8 cellular contexts compared by ENCODE assay signal in genomic region chr5:155616779-155617392, GRCh38.
DNase-seq lines count a peak whose midpoint lies in the region; ATAC-seq and TF ChIP-seq lines count a peak whose summit lies in the region.

No MANE protein-coding gene starts in this region.

- TF ChIP-seq CTCF in spleen (IDR thresholded peaks at IDR 0.05 in 8 of 11, conservative IDR thresholded peaks at IDR 0.05 in 3 of 11) = peak in 8 of 11 experiments; percentile 17 to 54 (median 36)

- no peak for TF ChIP-seq POLR2A in spleen (IDR thresholded peaks at IDR 0.05)

- peaks cover 39% of the 10 kb centered on the region for H3K27me3 Mint-ChIP-seq in activated T-cell treated with anti-CD3 and anti-CD28 coated beads, Interleukin-2, amount 50 U/mL, for 24 hours

- H3K4me1 ChIP-seq in spleen = no peaks in the 10 kb centered on the region

- H3K9me3 Mint-ChIP-seq in activated T-cell treated with anti-CD3 and anti-CD28 coated beads, Interleukin-2, amount 50 U/mL, for 24 hours = no peaks in the 10 kb centered on the region

- no peak overlapping the region for H3K27ac ChIP-seq in spleen

- DNase-seq in NCI-H1436 (lab: John Stamatoyannopoulos, UW) (peak; percentile 7), NCI-H1436 treated with DMSO at 0.1 percent for 48 hours (lab: John Stamatoyannopoulos, UW) (no peak), H7 (peak; percentile 68), NCI-H1694 treated with DMSO at 0.1 percent for 48 hours (lab: John Stamatoyannopoulos, UW) (peak; percentile 38), Right ventricle myocardium superior (peak; percentile 37), spleen (no peak), occipital lobe (lab: John Stamatoyannopoulos, UW) (no peak)
- DNase-seq in activated T-cell treated with anti-CD3 and anti-CD28 coated beads, Interleukin-2, amount 50 U/mL, for 24 hours = peak; percentile 61

- H3K36me3 ChIP-seq in H7 (replicated peaks; ENCODE audit: control insufficient read depth, insufficient read depth, low read length) (no peaks in the 10 kb centered on the region), spleen (no peaks in the 10 kb centered on the region)

- H3K27me3 ChIP-seq in H7 (ENCODE audit: control insufficient read depth, insufficient read depth, low read length) = no peaks in the 10 kb centered on the region
- peaks cover 0 to 18% (median 0%) of the 10 kb centered on the region in 7 donors for H3K27me3 ChIP-seq in spleen (replicated peaks in 1 of 7)

- 48 to 68% (median 56%) methylated on average over 4 of the region's 4 CpGs for WGBS in spleen, 5 donors

- H3K4me3 ChIP-seq in H7 (ENCODE audit: insufficient read depth, low read depth, low read length) = no peak overlapping the region
- no peak overlapping the region for H3K4me3 ChIP-seq in spleen

- H3K9me3 ChIP-seq in spleen = no peaks in the 10 kb centered on the region

- H3K36me3 Mint-ChIP-seq in activated T-cell treated with anti-CD3 and anti-CD28 coated beads, Interleukin-2, amount 50 U/mL, for 24 hours (ENCODE audit: low read depth) = no peaks in the 10 kb centered on the region

- H3K27ac Mint-ChIP-seq in activated T-cell treated with anti-CD3 and anti-CD28 coated beads, Interleukin-2, amount 50 U/mL, for 24 hours = no peak overlapping the region

- intact Hi-C loops in Right ventricle myocardium superior (cut with DNase I) = no loop called here
- intact Hi-C loops in spleen (cut with DNase I; ENCODE audit: low total_unique reads) = no loop called here

- peak; percentile 68 for ATAC-seq in Right ventricle myocardium superior (ENCODE audit: poor library complexity)

- H3K4me3 Mint-ChIP-seq in activated T-cell treated with anti-CD3 and anti-CD28 coated beads, Interleukin-2, amount 50 U/mL, for 24 hours = no peak overlapping the region

- H3K4me1 Mint-ChIP-seq in activated T-cell treated with anti-CD3 and anti-CD28 coated beads, Interleukin-2, amount 50 U/mL, for 24 hours (ENCODE audit: low read depth) = no peaks in the 10 kb centered on the region

Comparison
In these comparisons a context has a peak if more than half of its experiments do, and no peak if none do; other contexts are left out.
1. DNase-seq: peak in NCI-H1436 (single experiment), H7 (single experiment), NCI-H1694 treated with DMSO at 0.1 percent for 48 hours (single experiment), activated T-cell treated with anti-CD3 and anti-CD28 coated beads, Interleukin-2, amount 50 U/mL, for 24 hours (single experiment) and Right ventricle myocardium superior (single experiment); none in NCI-H1436 treated with DMSO at 0.1 percent for 48 hours (single experiment), spleen (single experiment) and occipital lobe (single experiment).